ENCODE assay signal across 8 cellular contexts in genomic region chr6:158605266-158605878, GRCh38. TPM values are rescaled to one million over a fixed set of nuclear protein-coding genes. Genes with fewer than 3 reads are reported as not detected.
DNase-seq lines count a peak whose midpoint lies in the region; ATAC-seq, FAIRE-seq and TF ChIP-seq lines count a peak whose summit lies in the region.

No MANE protein-coding gene starts in this region.

- H3K79me1 ChIP-seq in H1 (ENCODE audit: low read depth, low read length) (no peaks in the 10 kb centered on the region; the same call in 1 of the 2 replicates), mesendoderm (ENCODE audit: low read length) (peaks cover 5% of the 10 kb centered on the region)

- H3K27ac ChIP-seq in H1 (ENCODE audit: low read depth, low read length) (no peak overlapping the region), mesendoderm (ENCODE audit: low read depth, low read length) (no peak overlapping the region)

- TF ChIP-seq POLR2A in H1 (IDR thresholded peaks at IDR 0.05; ENCODE audit: control extremely low read depth in 1 of 2, low read depth in 2 of 2, low read length in 2 of 2), result no peak

- H3K27me3 ChIP-seq in BJ (ENCODE audit: control insufficient read depth, insufficient read depth, low read length), result no peaks in the 10 kb centered on the region
- no peaks in the 10 kb centered on the region for H3K27me3 ChIP-seq in HAP-1 (ENCODE audit: low read depth)
- H3K27me3 ChIP-seq in H1 (replicated peaks in 1 of 4; ENCODE audit: control insufficient read depth in 3 of 4, extremely low read depth in 1 of 4, insufficient read depth in 3 of 4, low read length in 3 of 4), result no peaks in the 10 kb centered on the region
- H3K27me3 ChIP-seq in mesendoderm (ENCODE audit: insufficient read depth, low read length, poor library complexity), result no peaks in the 10 kb centered on the region

- H3K9me3 ChIP-seq in HAP-1 (no peaks in the 10 kb centered on the region), H1 (ENCODE audit: insufficient read depth in 2 of 2, low read depth in 1 of 2, low read length in 1 of 2) (no peaks in the 10 kb centered on the region)

- H2BK12ac ChIP-seq in H1 (ENCODE audit: low read depth, low read length), result no peak overlapping the region

- H3K36me3 Mint-ChIP-seq in activated CD4-positive, alpha-beta memory T cell treated with anti-CD3 and anti-CD28 coated beads, Interleukin-2, amount 10 ng/mL, durations not matched to agents 7 days and 5 days (ENCODE audit: low read depth), result peaks cover 52% of the 10 kb centered on the region

- peaks cover 19% of the 10 kb centered on the region for H3K36me3 ChIP-seq in BJ (ENCODE audit: control insufficient read depth, insufficient read depth, low read length)
- peaks cover 43% of the 10 kb centered on the region for H3K36me3 ChIP-seq in HAP-1 (replicated peaks)
- peaks cover 16 to 40% (median 26%) of the 10 kb centered on the region in 4 experiments for H3K36me3 ChIP-seq in H1 (ENCODE audit: control insufficient read depth in 2 of 4, insufficient read depth in 4 of 4, low read length in 3 of 4)
- peaks cover 1% of the 10 kb centered on the region for H3K36me3 ChIP-seq in mesendoderm (ENCODE audit: control insufficient read depth, insufficient read depth, low read length)

- TF ChIP-seq CTCF in BJ (IDR thresholded peaks at IDR 0.05; ENCODE audit: insufficient read depth, low read depth, low read length) (peak; percentile 78), H1 (IDR thresholded peaks at IDR 0.05; ENCODE audit: control extremely low read depth in 1 of 3, insufficient read depth in 1 of 3, low read depth in 1 of 3, low read length in 3 of 3) (peak; percentile 43 to 84 (median 73))

- H4K8ac ChIP-seq in H1 (ENCODE audit: extremely low read depth, insufficient read depth, low read length) (no peak overlapping the region), mesendoderm (ENCODE audit: low read depth, low read length) (no peak overlapping the region)

- H3K9ac ChIP-seq in H1 (replicated peaks in 1 of 4; ENCODE audit: extremely low read depth in 1 of 4, low read depth in 3 of 4, low read length in 3 of 4) (no peak overlapping the region), mesendoderm (ENCODE audit: low read length) (no peak overlapping the region)

- H2AK5ac ChIP-seq in H1 (ENCODE audit: low read depth, low read length) (no peak overlapping the region), mesendoderm (ENCODE audit: low read length) (no peak overlapping the region)

- no peaks in the 10 kb centered on the region for H3K9me3 Mint-ChIP-seq in activated CD4-positive, alpha-beta memory T cell treated with anti-CD3 and anti-CD28 coated beads, Interleukin-2, amount 10 ng/mL, durations not matched to agents 7 days and 5 days

- H4K5ac ChIP-seq in H1 (ENCODE audit: insufficient read length, low read depth, low read length), result no peak overlapping the region
- H4K5ac ChIP-seq in mesendoderm (ENCODE audit: low read length), result no peak overlapping the region

- DNase-seq in BJ (ENCODE audit: low read depth) (peak; percentile 22), HAP-1 (ENCODE audit: low spot score in 2 of 2) (peak; percentile 53 to 79), NCI-H69 (lab: John Stamatoyannopoulos, UW) (peak; percentile 62), H1 (ENCODE audit: low read depth in 1 of 2, low spot score in 2 of 2) (peak; percentile 39 to 86), mesendoderm (peak; percentile 89)
- peak; percentile 60 for DNase-seq in activated CD4-positive, alpha-beta memory T cell treated with anti-CD3 and anti-CD28 coated beads, Interleukin-2, amount 10 ng/mL, durations not matched to agents 7 days and 5 days
- peak; percentile 31 for DNase-seq in stimulated activated CD8-positive, alpha-beta memory T cell treated with anti-CD3 and anti-CD28 coated beads, Interleukin-4, amount 100 ng/mL, for 24 hours (ENCODE audit: low read depth)

- H2BK120ac ChIP-seq in H1 (replicated peaks; ENCODE audit: low read depth, low read length) (no peak overlapping the region), mesendoderm (ENCODE audit: low read depth, low read length) (no peak overlapping the region)

- peak; percentile 99 for FAIRE-seq in H1 (lab: Jason Lieb, UNC)

- peaks cover 7% of the 10 kb centered on the region for H3K4me1 Mint-ChIP-seq in activated CD4-positive, alpha-beta memory T cell treated with anti-CD3 and anti-CD28 coated beads, Interleukin-2, amount 10 ng/mL, durations not matched to agents 7 days and 5 days

- no peak overlapping the region for H3K27ac Mint-ChIP-seq in activated CD4-positive, alpha-beta memory T cell treated with anti-CD3 and anti-CD28 coated beads, Interleukin-2, amount 10 ng/mL, durations not matched to agents 7 days and 5 days

- H3K4me2 ChIP-seq in H1 (ENCODE audit: insufficient read depth in 1 of 2, low read depth in 2 of 2, low read length in 2 of 2) (no peak overlapping the region), mesendoderm (ENCODE audit: low read length) (no peak overlapping the region)

- POLR2A ChIA-PET in BJ (lab: Charles Lee), result interaction anchor here (1.0 kb wide), 1 partner anchor 384 kb away, joined by 3 read pairs; no protein-coding TSS in a partner anchor
- POLR2A ChIA-PET in activated CD4-positive, alpha-beta memory T cell treated with anti-CD3 and anti-CD28 coated beads, Interleukin-2, amount 10 ng/mL, durations not matched to agents 7 days and 5 days (lab: Charles Lee), result interaction anchor here (1.0 to 1.2 kb wide), 2 partner anchors 41 to 86 kb away, joined by 3 read pairs; no protein-coding TSS in a partner anchor
- POLR2A ChIA-PET in H1 (lab: Charles Lee; ENCODE audit: partially characterized antibody), result interaction anchor here (1.3 kb wide), 1 partner anchor 32 kb away, joined by 3 read pairs; no protein-coding TSS in a partner anchor

- no peak overlapping the region for H3K23ac ChIP-seq in H1 (ENCODE audit: insufficient read length)
- H3K23ac ChIP-seq in mesendoderm (ENCODE audit: low read length), result no peak overlapping the region

- no peaks in the 10 kb centered on the region for H3K23me2 ChIP-seq in H1 (ENCODE audit: low read depth, low read length)

- no peak overlapping the region for H3K4me3 ChIP-seq in BJ (ENCODE audit: low read depth, low read length)
- H3K4me3 ChIP-seq in HAP-1, result no peak overlapping the region
- H3K4me3 ChIP-seq in H1 (ENCODE audit: extremely low read depth in 1 of 4, insufficient read depth in 2 of 4, low read depth in 3 of 4, low read length in 4 of 4), result no peak overlapping the region
- no peak overlapping the region for H3K4me3 ChIP-seq in mesendoderm (ENCODE audit: low read length)

- WGBS in H1 (ENCODE audit: extremely low coverage in 1 of 2, insufficient coverage in 1 of 2, insufficient read length in 1 of 2, insufficient replicate concordance in 2 of 2, low coverage in 1 of 2, low lambda C conversion rate in 2 of 2, missing lambda C conversion rate in 1 of 2), 2 experiments, result 86% methylated on average over 13 of the region's 13 CpGs; no CpG with 5 or more reads in 1 of the 2 experiments
- no CpG with 5 or more reads among the region's 13 CpGs for WGBS in mesendoderm (ENCODE audit: extremely low coverage, insufficient coverage, low lambda C conversion rate)

- no peaks in the 10 kb centered on the region for H3K79me2 ChIP-seq in H1 (ENCODE audit: control insufficient read depth in 1 of 2, insufficient read depth in 2 of 2, low read length in 2 of 2)
- H3K79me2 ChIP-seq in mesendoderm (ENCODE audit: control insufficient read depth, insufficient read depth, low read length), result no peaks in the 10 kb centered on the region

- no peak overlapping the region for H2BK15ac ChIP-seq in H1 (ENCODE audit: low read length)
- H2BK15ac ChIP-seq in mesendoderm (replicated peaks; ENCODE audit: low read depth), result no peak overlapping the region

- H2BK5ac ChIP-seq in H1 (ENCODE audit: low read depth, low read length), result no peak overlapping the region
- H2BK5ac ChIP-seq in mesendoderm (ENCODE audit: low read length), result no peak overlapping the region

- TF ChIP-seq EP300 in H1 (IDR thresholded peaks at IDR 0.05; ENCODE audit: borderline replicate concordance in 1 of 2, low read depth in 2 of 2, low read length in 2 of 2), result no peak

- H3K4me1 ChIP-seq in HAP-1 (no peaks in the 10 kb centered on the region), H1 (replicated peaks in 1 of 4; ENCODE audit: control insufficient read depth in 3 of 4, insufficient read depth in 4 of 4, low read length in 3 of 4) (no peaks in the 10 kb centered on the region), mesendoderm (ENCODE audit: control insufficient read depth, low read depth, low read length) (no peaks in the 10 kb centered on the region)

- no peak overlapping the region for H3K4me3 Mint-ChIP-seq in activated CD4-positive, alpha-beta memory T cell treated with anti-CD3 and anti-CD28 coated beads, Interleukin-2, amount 10 ng/mL, durations not matched to agents 7 days and 5 days

- H2BK20ac ChIP-seq in H1 (ENCODE audit: low read length), result no peak overlapping the region

- TF ChIP-seq RAD21 in H1 (IDR thresholded peaks at IDR 0.05 in 1 of 2, conservative IDR thresholded peaks at IDR 0.05 in 1 of 2; ENCODE audit: low read depth in 2 of 2, low read length in 2 of 2), result peak; percentile 72 to 78

- H3K18ac ChIP-seq in H1 (ENCODE audit: extremely low read depth, low read length) (no peak overlapping the region), mesendoderm (ENCODE audit: low read length) (no peak overlapping the region)

- in situ Hi-C loops in HAP-1 (cut with MboI; ENCODE audit: low sequenced_read_pairs), result loop anchor here (25.0 kb wide), 1 partner anchor 393 kb away; no protein-coding TSS in a partner anchor

- no peak overlapping the region for H4K91ac ChIP-seq in H1 (replicated peaks; ENCODE audit: insufficient read length, low read length)

- no peaks in the 10 kb centered on the region for H3K27me3 Mint-ChIP-seq in activated CD4-positive, alpha-beta memory T cell treated with anti-CD3 and anti-CD28 coated beads, Interleukin-2, amount 10 ng/mL, durations not matched to agents 7 days and 5 days

- CTCF ChIA-PET in BJ (lab: Yijun Ruan, JAX), result interaction anchor here (0.7 to 10.5 kb wide), 28 partner anchors 10 to 434 kb away, joined by 3 to 185 read pairs (median 4); partner anchors contain the start of gene DYNLT1
- CTCF ChIA-PET in activated CD4-positive, alpha-beta memory T cell treated with anti-CD3 and anti-CD28 coated beads, Interleukin-2, amount 10 ng/mL, durations not matched to agents 7 days and 5 days (lab: Charles Lee), result interaction anchor here (0.8 to 4.9 kb wide), 9 partner anchors 21 to 394 kb away, joined by 3 to 37 read pairs (median 3); partner anchors contain the start of gene DYNLT1
- CTCF ChIA-PET in H1 (lab: Charles Lee; ENCODE audit: partially characterized antibody), result interaction anchor here (0.6 to 2.5 kb wide), 37 partner anchors 8 to 528 kb away, joined by 3 to 13 read pairs (median 4); no protein-coding TSS in a partner anchor

- H4K20me1 ChIP-seq in H1 (replicated peaks in 1 of 2; ENCODE audit: control insufficient read depth in 1 of 2, insufficient read depth in 2 of 2, low read length in 2 of 2), result peaks cover 3 to 4% of the 10 kb centered on the region in 2 experiments

- H2AFZ ChIP-seq in H1 (ENCODE audit: low read length), result no peak overlapping the region

- no peak overlapping the region for H3K14ac ChIP-seq in H1 (ENCODE audit: insufficient read length)

- H3K56ac ChIP-seq in H1 (replicated peaks; ENCODE audit: insufficient read length, low read depth, low read length) (no peak overlapping the region), mesendoderm (ENCODE audit: low read length) (no peak overlapping the region)

- no peak for ATAC-seq in GM19328 (IDR thresholded peaks at IDR 0.05; ENCODE audit: unreplicated experiment)

- H3K4ac ChIP-seq in H1 (replicated peaks; ENCODE audit: insufficient read length, low read depth, low read length), result no peak overlapping the region
- H3K4ac ChIP-seq in mesendoderm (ENCODE audit: low read depth, low read length), result no peak overlapping the region

RNA-seq across cellular contexts. Expression of gene DYNLT1, which starts 39.2 kb away (rescaled TPM):
- polyA plus RNA-seq in BJ (2011; rRNA removed) (175 and 265 TPM in 2 replicates), H1 (2011; rRNA removed) (148 and 245 TPM in 2 replicates)
- polyA minus RNA-seq in BJ (2011; rRNA and poly(A)+ RNA removed), result 50.6 and 74.3 TPM in 2 replicates
- total RNA-seq in activated CD4-positive, alpha-beta memory T cell treated with anti-CD3 and anti-CD28 coated beads, Interleukin-2, amount 10 ng/mL, durations not matched to agents 7 days and 5 days, result 100 to 1,000 TPM; 130 to 133 TPM
- total RNA-seq in H1 (2021; fragmentation: NEBNext Ultra II Directional; extraction: Animal tissue kit (Norgen Biotek cat#: 25700)), result 109 and 119 TPM in 2 replicates
- polyA plus RNA-seq in H1 (2011; cell fraction: cytosol; rRNA removed), result 164 TPM
- 78.1 TPM for polyA plus RNA-seq in H1 (2011; cell fraction: nucleus; rRNA removed)
- polyA plus RNA-seq in H1 (2012, experiment 1 of 2), result 140 to 180 TPM (median 156 TPM) in 4 replicates
- polyA plus RNA-seq in H1 (2012, experiment 2 of 2), result 183 TPM
- polyA plus RNA-seq in H1 (2013, experiment 1 of 2), result 117 TPM
- polyA plus RNA-seq in H1 (2013, experiment 2 of 2), result 115 TPM
- 88.5 and 108 TPM in 2 replicates for polyA minus RNA-seq in H1 (2011; rRNA and poly(A)+ RNA removed)
- 26.3 TPM for polyA minus RNA-seq in H1 (2011; cell fraction: cytosol; rRNA and poly(A)+ RNA removed)
- 29.9 TPM for polyA minus RNA-seq in H1 (2011; cell fraction: nucleus; rRNA and poly(A)+ RNA removed)
- 123 TPM for polyA plus RNA-seq in mesendoderm (2013, experiment 1 of 2)
- 121 TPM for polyA plus RNA-seq in mesendoderm (2013, experiment 2 of 2)

RNA-seq across cellular contexts. Expression of gene SYTL3, which starts 44.5 kb away (rescaled TPM):
- polyA plus RNA-seq in BJ (2011; rRNA removed) (1.5 and 1.7 TPM in 2 replicates), H1 (2011; rRNA removed) (0.27 and 0.28 TPM in 2 replicates)
- polyA minus RNA-seq in BJ (2011; rRNA and poly(A)+ RNA removed), result 0.66 and 0.98 TPM in 2 replicates
- total RNA-seq in activated CD4-positive, alpha-beta memory T cell treated with anti-CD3 and anti-CD28 coated beads, Interleukin-2, amount 10 ng/mL, durations not matched to agents 7 days and 5 days, result 100 to 1,000 TPM; 133 to 135 TPM
- 0.42 and 0.99 TPM in 2 replicates for total RNA-seq in H1 (2021; fragmentation: NEBNext Ultra II Directional; extraction: Animal tissue kit (Norgen Biotek cat#: 25700))
- polyA plus RNA-seq in H1 (2011; cell fraction: cytosol; rRNA removed), result 0.35 TPM
- polyA plus RNA-seq in H1 (2011; cell fraction: nucleus; rRNA removed), result 0.19 TPM
- 0.29 to 0.46 TPM (median 0.34 TPM) in 4 replicates for polyA plus RNA-seq in H1 (2012, experiment 1 of 2)
- polyA plus RNA-seq in H1 (2012, experiment 2 of 2), result 0.34 TPM
- 0.20 TPM for polyA plus RNA-seq in H1 (2013, experiment 1 of 2)
- 0.24 TPM for polyA plus RNA-seq in H1 (2013, experiment 2 of 2)
- 0.22 and 0.35 TPM in 2 replicates for polyA minus RNA-seq in H1 (2011; rRNA and poly(A)+ RNA removed)
- not detected for polyA minus RNA-seq in H1 (2011; cell fraction: cytosol; rRNA and poly(A)+ RNA removed)
- 0.50 TPM for polyA minus RNA-seq in H1 (2011; cell fraction: nucleus; rRNA and poly(A)+ RNA removed)
- 0.25 TPM for polyA plus RNA-seq in mesendoderm (2013, experiment 1 of 2)
- 0.17 TPM for polyA plus RNA-seq in mesendoderm (2013, experiment 2 of 2)

RNA-seq across cellular contexts. Expression of gene TMEM181, which starts 45.5 kb away (rescaled TPM):
- polyA plus RNA-seq in BJ (2011; rRNA removed), result 20.6 and 30.6 TPM in 2 replicates
- polyA minus RNA-seq in BJ (2011; rRNA and poly(A)+ RNA removed), result 12.3 and 17.0 TPM in 2 replicates
- total RNA-seq in activated CD4-positive, alpha-beta memory T cell treated with anti-CD3 and anti-CD28 coated beads, Interleukin-2, amount 10 ng/mL, durations not matched to agents 7 days and 5 days, result 10 to 100 TPM; 20.2 to 20.5 TPM
- total RNA-seq in H1 (2021; fragmentation: NEBNext Ultra II Directional; extraction: Animal tissue kit (Norgen Biotek cat#: 25700)), result 18.2 and 19.0 TPM in 2 replicates
- polyA plus RNA-seq in H1 (2011; rRNA removed), result 7.3 and 8.6 TPM in 2 replicates
- polyA plus RNA-seq in H1 (2011; cell fraction: cytosol; rRNA removed), result 11.3 TPM
- polyA plus RNA-seq in H1 (2011; cell fraction: nucleus; rRNA removed), result 10.5 TPM
- polyA plus RNA-seq in H1 (2012, experiment 1 of 2), result 9.2 to 13.3 TPM (median 11.6 TPM) in 4 replicates
- 1.0 TPM for polyA plus RNA-seq in H1 (2012, experiment 2 of 2)
- polyA plus RNA-seq in H1 (2013, experiment 1 of 2), result 13.3 TPM
- 13.7 TPM for polyA plus RNA-seq in H1 (2013, experiment 2 of 2)
- polyA minus RNA-seq in H1 (2011; rRNA and poly(A)+ RNA removed), result 15.0 and 16.7 TPM in 2 replicates
- 9.5 TPM for polyA minus RNA-seq in H1 (2011; cell fraction: cytosol; rRNA and poly(A)+ RNA removed)
- polyA minus RNA-seq in H1 (2011; cell fraction: nucleus; rRNA and poly(A)+ RNA removed), result 15.6 TPM
- polyA plus RNA-seq in mesendoderm (2013, experiment 1 of 2), result 9.1 TPM
- 9.0 TPM for polyA plus RNA-seq in mesendoderm (2013, experiment 2 of 2)

Comparison
In these comparisons a context has a peak if more than half of its experiments do, and no peak if none do; other contexts are left out.
1. DNase-seq: peak in every context shown above with its lines; median percentile 89 in mesendoderm; 66 in HAP-1; 62 in H1; 62 in NCI-H69; 60 in activated CD4-positive, alpha-beta memory T cell treated with anti-CD3 and anti-CD28 coated beads, Interleukin-2, amount 10 ng/mL, durations not matched to agents 7 days and 5 days; 31 in stimulated activated CD8-positive, alpha-beta memory T cell treated with anti-CD3 and anti-CD28 coated beads, Interleukin-4, amount 100 ng/mL, for 24 hours; 22 in BJ.
2. RNA of gene SYTL3, which starts 44.5 kb away (total RNA-seq): 133 to 135 TPM in activated CD4-positive, alpha-beta memory T cell treated with anti-CD3 and anti-CD28 coated beads, Interleukin-2, amount 10 ng/mL, durations not matched to agents 7 days and 5 days; 0.42 to 0.99 TPM in H1; every median in the first group is over 10 times any median in the second.